Comparison of ENCODE assay signal across 8 cellular contexts in genomic region chr15:77907824-77908751, GRCh38.
DNase-seq lines count a peak whose midpoint lies in the region; ATAC-seq, FAIRE-seq and TF ChIP-seq lines count a peak whose summit lies in the region.

No MANE protein-coding gene starts in this region.

- TF ChIP-seq CTCF in VCaP (conservative IDR thresholded peaks at IDR 0.05) (peak; percentile 90), esophagus squamous epithelium (IDR thresholded peaks at IDR 0.05) (peak in 5 of 6 experiments; percentile 35 to 57 (median 44))

- intact Hi-C loops in esophagus squamous epithelium (cut with DNase I), result no loop called here

- H3K36me3 ChIP-seq in esophagus squamous epithelium, result no peaks in the 10 kb centered on the region

- peaks cover 5 to 25% (median 7%) of the 10 kb centered on the region in 3 donors for H3K4me1 ChIP-seq in esophagus squamous epithelium

- H3K27ac ChIP-seq in VCaP (no peak overlapping the region), esophagus squamous epithelium (no peak overlapping the region)

- ATAC-seq in GM21447 (IDR thresholded peaks at IDR 0.05; ENCODE audit: unreplicated experiment), result no peak
- no peak for ATAC-seq in HG02840 (IDR thresholded peaks at IDR 0.05; ENCODE audit: low FRiP score, unreplicated experiment)

- TF ChIP-seq POLR2A in esophagus squamous epithelium (IDR thresholded peaks at IDR 0.05) (no peak), GM12892 (IDR thresholded peaks at IDR 0.05; ENCODE audit: low read depth, low read length) (no peak)

- H3K27me3 ChIP-seq in esophagus squamous epithelium, result peaks cover 0 to 13% (median 0%) of the 10 kb centered on the region in 4 donors

- 64 to 67% methylated on average over 13 to 19 of the region's 28 CpGs for WGBS in esophagus squamous epithelium, 2 donors

- H3K9me3 ChIP-seq in esophagus squamous epithelium, result no peaks in the 10 kb centered on the region

- H3K4me3 ChIP-seq in esophagus squamous epithelium, result no peak overlapping the region

- DNase-seq in EL, result peak; percentile 76
- DNase-seq in Kasumi-1 (lab: John Stamatoyannopoulos, UW), result peak; percentile 64 to 78
- no peak for DNase-seq in esophagus squamous epithelium (lab: John Stamatoyannopoulos, UW)
- peak; percentile 28 to 72 for DNase-seq in stimulated activated CD4-positive, alpha-beta T cell treated with anti-CD3 and anti-CD28 coated beads, Interleukin-12 subunit alpha, Interleukin-12 subunit beta, amount 100 ng/mL, for 24 hours (ENCODE audit: low read depth in 2 of 2)
- no peak for DNase-seq in GM12892 (ENCODE audit: insufficient read length)

- FAIRE-seq in GM12892 (lab: Jason Lieb, UNC), result no peak

Comparison
In these comparisons a context has a peak if more than half of its experiments do, and no peak if none do; other contexts are left out.
1. DNase-seq: peak in EL (single experiment), Kasumi-1 (2 of 2) and stimulated activated CD4-positive, alpha-beta T cell treated with anti-CD3 and anti-CD28 coated beads, Interleukin-12 subunit alpha, Interleukin-12 subunit beta, amount 100 ng/mL, for 24 hours (2 of 2); none in esophagus squamous epithelium (single experiment) and GM12892 (single experiment).